8 cellular contexts compared by ENCODE assay signal in genomic region chr9:109110326-109111014, GRCh38. TPM values are rescaled to one million over a fixed set of nuclear protein-coding genes. Genes with fewer than 3 reads are reported as not detected.
DNase-seq lines count a peak whose midpoint lies in the region; ATAC-seq, FAIRE-seq and TF ChIP-seq lines count a peak whose summit lies in the region.

No MANE protein-coding gene starts in this region.

- no peaks in the 10 kb centered on the region for H4K20me1 ChIP-seq in OCI-LY1 (ENCODE audit: insufficient read depth, low read length)
- no peaks in the 10 kb centered on the region for H4K20me1 ChIP-seq in endothelial cell of umbilical vein (replicated peaks; ENCODE audit: control insufficient read depth, extremely low read depth, insufficient read depth, low read length)

- dilution Hi-C loops in endothelial cell of umbilical vein (cut with MboI; ENCODE audit: extremely low pct_ligation_motif_present, low sequenced_read_pairs) = no loop called here

- peak overlapping the region; percentile 20 for H3K27ac ChIP-seq in OCI-LY1 (ENCODE audit: low read depth, low read length, poor library complexity, severe bottlenecking)
- H3K27ac ChIP-seq in endothelial cell of umbilical vein (ENCODE audit: insufficient read depth, low read depth, low read length) = peak overlapping the region; percentile 77
- peak overlapping the region; percentile 64 for H3K27ac ChIP-seq in psoas muscle

- H3K9me3 ChIP-seq in OCI-LY1 (ENCODE audit: low read length) = no peaks in the 10 kb centered on the region
- no peaks in the 10 kb centered on the region for H3K9me3 ChIP-seq in endothelial cell of umbilical vein (replicated peaks; ENCODE audit: control insufficient read depth, insufficient read depth, low read length)
- no peaks in the 10 kb centered on the region for H3K9me3 ChIP-seq in psoas muscle

- H3K36me3 ChIP-seq in OCI-LY1 (ENCODE audit: insufficient read depth, low read length) (peaks cover 13% of the 10 kb centered on the region), endothelial cell of umbilical vein (ENCODE audit: control insufficient read depth in 2 of 2, extremely low read depth in 1 of 2, insufficient read depth in 2 of 2, low read length in 2 of 2) (no peaks in the 10 kb centered on the region), psoas muscle (ENCODE audit: insufficient read depth in 1 of 2, low read depth in 1 of 2) (peaks cover 0 to 5% of the 10 kb centered on the region in 2 donors)

- POLR2A ChIA-PET in endothelial cell of umbilical vein (lab: Charles Lee) = interaction anchor here (0.9 to 2.0 kb wide), 4 partner anchors 9 to 13 kb away, joined by 3 to 8 read pairs (median 4); partner anchors contain the start of gene TMEM245

- peak in 1 of 4 donors; percentile 42 for ATAC-seq in psoas muscle

- H3K4me3 ChIP-seq in OCI-LY1 (ENCODE audit: low read depth, low read length, poor library complexity, severe bottlenecking) = no peak overlapping the region
- H3K4me3 ChIP-seq in endothelial cell of umbilical vein (replicated peaks in 1 of 3; ENCODE audit: insufficient read depth in 1 of 3, low read depth in 1 of 3, low read length in 3 of 3) = peak overlapping the region in 1 of 3 experiments; percentile 46
- no peak overlapping the region for H3K4me3 ChIP-seq in psoas muscle

- H3K4me1 ChIP-seq in OCI-LY1 (ENCODE audit: insufficient read depth, low read length, severe bottlenecking) (peaks cover 81% of the 10 kb centered on the region), endothelial cell of umbilical vein (ENCODE audit: control insufficient read depth, extremely low read depth, insufficient read depth, low read length) (peaks cover 52% of the 10 kb centered on the region), psoas muscle (peaks cover 76% of the 10 kb centered on the region)

- H3F3A ChIP-seq in OCI-LY1 (ENCODE audit: insufficient read depth, low read length) = no peaks in the 10 kb centered on the region

- FAIRE-seq in endothelial cell of umbilical vein (lab: Jason Lieb, UNC) = peak; percentile 79

- H2AFZ ChIP-seq in OCI-LY1 (ENCODE audit: low read length) (no peak overlapping the region), endothelial cell of umbilical vein (ENCODE audit: low read depth, low read length) (no peak overlapping the region)

- H3K9ac ChIP-seq in OCI-LY1 (ENCODE audit: low read length) (no peak overlapping the region), endothelial cell of umbilical vein (replicated peaks; ENCODE audit: extremely low read depth, insufficient read depth, low read length) (peak overlapping the region; percentile 74)

- CTCF ChIA-PET in endothelial cell of umbilical vein (lab: Charles Lee) = interaction anchor here (1.2 to 2.3 kb wide), 5 partner anchors 9 to 156 kb away, joined by 3 to 14 read pairs (median 5); partner anchors contain the start of gene TMEM245

- intact Hi-C loops in endothelial cell of umbilical vein (cut with micrococcal nuclease) = loop anchor here (1.0 to 10.0 kb wide), 8 partner anchors 8 to 1626 kb away; partner anchors contain the start of genes ABITRAM, CTNNAL1, ELP1 and KLF4
- intact Hi-C loops in psoas muscle (cut with DNase I) = no loop called here

- 36 to 48% (median 43%) methylated on average over 5 of the region's 5 CpGs for WGBS in psoas muscle, 3 donors

- no peaks in the 10 kb centered on the region for H3K27me3 ChIP-seq in OCI-LY1 (ENCODE audit: insufficient read depth, low read length)
- H3K27me3 ChIP-seq in endothelial cell of umbilical vein (ENCODE audit: control insufficient read depth in 2 of 2, insufficient read depth in 2 of 2, low read length in 2 of 2) = no peaks in the 10 kb centered on the region
- no peaks in the 10 kb centered on the region for H3K27me3 ChIP-seq in psoas muscle (ENCODE audit: insufficient read depth in 3 of 3, low read length in 2 of 3)

- no peaks in the 10 kb centered on the region for H3K9me2 ChIP-seq in OCI-LY1 (ENCODE audit: low read depth, low read length)

- H3K4me2 ChIP-seq in OCI-LY1 (ENCODE audit: low read length) = peak overlapping the region; percentile 8; the same call in 1 of the 2 replicates
- H3K4me2 ChIP-seq in endothelial cell of umbilical vein (ENCODE audit: insufficient read depth, low read length) = peak overlapping the region; percentile 78

- H3K9me1 ChIP-seq in endothelial cell of umbilical vein (replicated peaks; ENCODE audit: control insufficient read depth, extremely low read depth, insufficient read depth, low read length) = no peaks in the 10 kb centered on the region

- no peak for TF ChIP-seq CTCF in OCI-LY1 (IDR thresholded peaks at IDR 0.05; ENCODE audit: low read length)
- TF ChIP-seq CTCF in endothelial cell of umbilical vein (IDR thresholded peaks at IDR 0.05; ENCODE audit: extremely low read depth in 1 of 2, insufficient read depth in 1 of 2, low read depth in 1 of 2, low read length in 2 of 2) = no peak
- TF ChIP-seq CTCF in psoas muscle (IDR thresholded peaks at IDR 0.05) = no peak

- H3K79me2 ChIP-seq in OCI-LY1 (ENCODE audit: insufficient read depth, low read length) (peaks cover 92% of the 10 kb centered on the region), endothelial cell of umbilical vein (ENCODE audit: control insufficient read depth, insufficient read depth, low read length) (peaks cover 78% of the 10 kb centered on the region)

- no peak for TF ChIP-seq POLR2A in endothelial cell of umbilical vein (IDR thresholded peaks at IDR 0.05; ENCODE audit: low read depth, low read length)

- BruUV-seq in endothelial cell of umbilical vein (replicated peaks; lab: Mats Ljungman, UMichigan) = TSS peak; percentile 74

- DNase-seq in GM03348 (ENCODE audit: low spot score) = peak; percentile 39
- peak; percentile 44 for DNase-seq in H4 (ENCODE audit: low spot score)
- peak; percentile 89 for DNase-seq in endothelial cell of umbilical vein (ENCODE audit: low read depth, low spot score)
- DNase-seq in psoas muscle = no peak
- DNase-seq in putamen (ENCODE audit: low spot score) = no peak
- no peak for DNase-seq in NCI-H1105 (lab: John Stamatoyannopoulos, UW)
- DNase-seq in activated CD4-positive, alpha-beta T cell treated with anti-CD3 and anti-CD28 coated beads for 4 hours = no peak

TF ChIP-seq in endothelial cell of umbilical vein, 7 proteins besides CTCF, POLR2A, EP300 and RAD21:
- TF ChIP-seq MAX (IDR thresholded peaks at IDR 0.05; ENCODE audit: insufficient read depth, insufficient read length) (no peak), GATA2 (IDR thresholded peaks at IDR 0.05; ENCODE audit: insufficient read depth, insufficient read length, low read depth, low read length) (no peak), FOS (IDR thresholded peaks at IDR 0.05; ENCODE audit: borderline replicate concordance, insufficient read depth, low read length) (peak; percentile 81), EZH2 (IDR thresholded peaks at IDR 0.05; ENCODE audit: borderline replicate concordance, low read depth, low read length, severe bottlenecking) (no peak), JUN (IDR thresholded peaks at IDR 0.05; ENCODE audit: borderline replicate concordance, insufficient read depth, insufficient read length, low read depth) (peak; percentile 71), POLR2AphosphoS5 (IDR thresholded peaks at IDR 0.05; ENCODE audit: insufficient read depth, low read depth, low read length) (no peak)

RNA-seq across cellular contexts. Expression of gene TMEM245, which starts 9.3 kb away (rescaled TPM):
- total RNA-seq in H4 (2014; rRNA removed; shearing (Covaris generic)) = 34.7 and 39.0 TPM in 2 replicates
- total RNA-seq in endothelial cell of umbilical vein (39.4 and 44.2 TPM in 2 replicates), psoas muscle (10 to 100 TPM; 32.4 to 77.8 (median 44.3) TPM)
- polyA plus RNA-seq in endothelial cell of umbilical vein (41.7 and 48.0 TPM in 2 replicates), psoas muscle (10 to 100 TPM in 2 of 3 donors, 1 to 10 TPM in 1; 6.0 to 58.0 (median 16.8) TPM)
- polyA plus RNA-seq in endothelial cell of umbilical vein (2011; cell fraction: cytosol; rRNA removed) = 22.1 and 22.7 TPM in 2 replicates
- 27.8 and 30.4 TPM in 2 replicates for polyA plus RNA-seq in endothelial cell of umbilical vein (2011; cell fraction: nucleus; rRNA removed)
- 40.4 and 41.8 TPM in 2 replicates for polyA plus RNA-seq in endothelial cell of umbilical vein (2012)
- polyA minus RNA-seq in endothelial cell of umbilical vein = 156 and 175 TPM in 2 replicates
- 57.1 TPM for polyA minus RNA-seq in endothelial cell of umbilical vein (2011; cell fraction: cytosol; rRNA and poly(A)+ RNA removed)
- 64.2 and 110 TPM in 2 replicates for polyA minus RNA-seq in endothelial cell of umbilical vein (2011; cell fraction: nucleus; rRNA and poly(A)+ RNA removed)

RNA-seq across cellular contexts. Expression of gene FRRS1L, which starts 56.6 kb away (rescaled TPM):
- not detected in 2 replicates for total RNA-seq in H4 (2014; rRNA removed; shearing (Covaris generic))
- total RNA-seq in endothelial cell of umbilical vein = 0.05 TPM in 1 of 2 replicates, not detected in the other
- not detected in 2 replicates for polyA plus RNA-seq in endothelial cell of umbilical vein
- 0.04 and 0.07 TPM in 2 replicates for polyA plus RNA-seq in endothelial cell of umbilical vein (2011; cell fraction: cytosol; rRNA removed)
- polyA plus RNA-seq in endothelial cell of umbilical vein (2011; cell fraction: nucleus; rRNA removed) = 0.06 and 0.07 TPM in 2 replicates
- polyA plus RNA-seq in endothelial cell of umbilical vein (2012) = 0.31 and 0.35 TPM in 2 replicates
- polyA minus RNA-seq in endothelial cell of umbilical vein = 0.06 and 0.17 TPM in 2 replicates
- not detected for polyA minus RNA-seq in endothelial cell of umbilical vein (2011; cell fraction: cytosol; rRNA and poly(A)+ RNA removed)
- 0.10 TPM in 2 replicates for polyA minus RNA-seq in endothelial cell of umbilical vein (2011; cell fraction: nucleus; rRNA and poly(A)+ RNA removed)
- total RNA-seq in psoas muscle = under 1 TPM in 1 of 4 donors, not detected in 3; 0.04 TPM
- under 1 TPM in 2 of 3 donors, not detected in 1; under 0.01 to 0.01 TPM for polyA plus RNA-seq in psoas muscle

Comparison
In these comparisons a context has a peak if more than half of its experiments do, and no peak if none do; other contexts are left out.
1. DNase-seq: peak in GM03348 (single experiment), H4 (single experiment) and endothelial cell of umbilical vein (single experiment); none in psoas muscle (0 of 2), putamen (single experiment), NCI-H1105 (single experiment) and activated CD4-positive, alpha-beta T cell treated with anti-CD3 and anti-CD28 coated beads for 4 hours (0 of 2).
2. H3K27ac ChIP-seq: peak in every context shown above with its lines; median percentile 77 in endothelial cell of umbilical vein; 64 in psoas muscle; 20 in OCI-LY1.